1 cellular context compared by ENCODE assay signal in the genomic region with DNA sequence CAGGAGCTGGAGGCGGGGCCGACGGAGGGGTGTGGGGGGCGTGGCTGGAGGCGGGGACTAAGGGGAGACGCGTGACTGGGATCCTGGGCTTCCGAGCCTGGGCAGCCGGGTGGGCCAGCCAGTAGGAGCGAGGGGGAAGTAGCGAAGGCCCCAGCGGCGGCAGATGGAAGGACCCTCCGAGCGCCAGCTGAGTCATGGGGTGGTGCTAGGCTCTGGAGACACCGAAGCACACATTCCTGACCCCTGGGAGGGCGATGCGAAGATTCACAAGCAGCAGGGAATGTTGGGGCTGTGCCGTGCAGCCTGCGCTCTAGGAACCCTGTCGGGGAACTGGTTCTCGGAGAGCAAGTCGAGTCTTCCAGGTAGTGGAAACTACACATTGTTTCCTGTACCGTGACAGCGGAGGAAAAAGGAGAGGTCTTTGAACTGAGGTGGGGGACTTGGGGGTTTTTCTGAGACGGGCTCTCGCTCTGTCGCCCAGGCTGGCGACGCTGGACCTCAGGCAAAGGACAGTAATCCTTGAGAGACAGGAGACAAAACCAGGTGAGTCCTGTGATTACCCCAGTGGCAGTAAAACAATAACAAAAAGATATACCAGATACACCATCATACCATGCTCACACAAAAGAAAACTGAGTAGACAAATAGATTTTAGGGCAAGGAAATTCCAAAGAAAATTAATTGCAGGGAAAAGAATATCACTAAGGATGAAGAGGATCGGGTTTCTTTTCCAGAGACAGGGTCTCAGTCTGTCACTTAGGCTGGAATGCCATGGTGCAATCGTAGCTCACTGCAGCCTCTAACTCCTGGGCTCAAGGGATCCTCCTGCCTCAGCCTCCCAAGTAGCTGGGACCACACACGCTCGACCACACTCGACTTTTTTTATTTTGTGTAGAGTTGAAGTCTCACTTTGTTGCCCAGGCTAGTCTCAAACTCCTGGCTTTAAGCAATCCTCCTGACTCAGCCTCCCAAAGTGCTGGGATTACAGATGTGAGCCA.
TF ChIP-seq lines count a peak whose summit lies in the region.

No MANE protein-coding gene starts in this region.

TF ChIP-seq in K562, 482 proteins besides CTCF, POLR2A, EP300 and RAD21 (continued from another document and continues in another):
- TF ChIP-seq, protein P1, sequence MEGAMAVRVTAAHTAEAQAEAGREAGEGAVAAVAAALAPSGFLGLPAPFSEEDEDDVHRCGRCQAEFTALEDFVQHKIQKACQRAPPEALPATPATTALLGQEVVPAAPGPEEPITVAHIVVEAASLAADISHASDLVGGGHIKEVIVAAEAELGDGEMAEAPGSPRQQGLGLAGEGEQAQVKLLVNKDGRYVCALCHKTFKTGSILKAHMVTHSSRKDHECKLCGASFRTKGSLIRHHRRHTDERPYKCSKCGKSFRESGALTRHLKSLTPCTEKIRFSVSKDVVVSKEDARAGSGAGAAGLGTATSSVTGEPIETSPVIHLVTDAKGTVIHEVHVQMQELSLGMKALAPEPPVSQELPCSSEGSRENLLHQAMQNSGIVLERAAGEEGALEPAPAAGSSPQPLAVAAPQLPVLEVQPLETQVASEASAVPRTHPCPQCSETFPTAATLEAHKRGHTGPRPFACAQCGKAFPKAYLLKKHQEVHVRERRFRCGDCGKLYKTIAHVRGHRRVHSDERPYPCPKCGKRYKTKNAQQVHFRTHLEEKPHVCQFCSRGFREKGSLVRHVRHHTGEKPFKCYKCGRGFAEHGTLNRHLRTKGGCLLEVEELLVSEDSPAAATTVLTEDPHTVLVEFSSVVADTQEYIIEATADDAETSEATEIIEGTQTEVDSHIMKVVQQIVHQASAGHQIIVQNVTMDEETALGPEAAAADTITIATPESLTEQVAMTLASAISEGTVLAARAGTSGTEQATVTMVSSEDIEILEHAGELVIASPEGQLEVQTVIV (CRISPR knock-in tag; IDR thresholded peaks at IDR 0.05; ENCODE audit: borderline replicate concordance): no peak
- TF ChIP-seq, protein P2, sequence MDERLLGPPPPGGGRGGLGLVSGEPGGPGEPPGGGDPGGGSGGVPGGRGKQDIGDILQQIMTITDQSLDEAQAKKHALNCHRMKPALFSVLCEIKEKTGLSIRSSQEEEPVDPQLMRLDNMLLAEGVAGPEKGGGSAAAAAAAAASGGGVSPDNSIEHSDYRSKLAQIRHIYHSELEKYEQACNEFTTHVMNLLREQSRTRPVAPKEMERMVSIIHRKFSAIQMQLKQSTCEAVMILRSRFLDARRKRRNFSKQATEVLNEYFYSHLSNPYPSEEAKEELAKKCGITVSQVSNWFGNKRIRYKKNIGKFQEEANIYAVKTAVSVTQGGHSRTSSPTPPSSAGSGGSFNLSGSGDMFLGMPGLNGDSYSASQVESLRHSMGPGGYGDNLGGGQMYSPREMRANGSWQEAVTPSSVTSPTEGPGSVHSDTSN (CRISPR knock-in tag; IDR thresholded peaks at IDR 0.05; ENCODE audit: low read depth): no peak
- TF ChIP-seq, protein P2 (tag; conservative IDR thresholded peaks at IDR 0.05; ENCODE audit: low read depth): no peak
- TF ChIP-seq NBN (IDR thresholded peaks at IDR 0.05; ENCODE audit: low read depth) (no peak; the same call in 1 of the 2 replicates), TCF7 (IDR thresholded peaks at IDR 0.05; ENCODE audit: borderline replicate concordance) (no peak), PHB (CRISPR knock-in tag; IDR thresholded peaks at IDR 0.05) (no peak), CEBPB (tag; IDR thresholded peaks at IDR 0.05) (no peak), BACH1 (tag; IDR thresholded peaks at IDR 0.05) (no peak), SP1 (CRISPR knock-in tag; IDR thresholded peaks at IDR 0.05) (0 out of 2 replicates have a peak, but pooled peaks have one; percentile 12), SMARCA4 (IDR thresholded peaks at IDR 0.05) (peak; percentile 70), SMAD3 (CRISPR knock-in tag; conservative IDR thresholded peaks at IDR 0.05) (no peak), TBP (optimal IDR thresholded peaks at IDR 0.05; ENCODE audit: low read depth, low read length) (peak; percentile 68), CBFA2T3 (IDR thresholded peaks at IDR 0.05) (0 out of 2 replicates have a peak, but pooled peaks have one; percentile 1), CBFA2T2 (conservative IDR thresholded peaks at IDR 0.05) (no peak), ZFP30 (CRISPR knock-in tag; IDR thresholded peaks at IDR 0.05; ENCODE audit: borderline replicate concordance) (no peak), SUPT5H (IDR thresholded peaks at IDR 0.05) (peak; percentile 73), RBM25 (IDR thresholded peaks at IDR 0.05; ENCODE audit: low read depth, low read length, severe bottlenecking) (peak; percentile 49), KLF16 (IDR thresholded peaks at IDR 0.05) (no peak), ATF1 (CRISPR knock-in tag; IDR thresholded peaks at IDR 0.05) (no peak), ATF1 (tag; IDR thresholded peaks at IDR 0.05) (no peak), HDAC1 (IDR thresholded peaks at IDR 0.05) (peak in 1 of 2 experiments; percentile 85; a peak in 2 of 4 replicates), SMARCA5 (IDR thresholded peaks at IDR 0.05) (no peak), RNF2 (IDR thresholded peaks at IDR 0.05) (no peak)
- TF ChIP-seq, protein P3, sequence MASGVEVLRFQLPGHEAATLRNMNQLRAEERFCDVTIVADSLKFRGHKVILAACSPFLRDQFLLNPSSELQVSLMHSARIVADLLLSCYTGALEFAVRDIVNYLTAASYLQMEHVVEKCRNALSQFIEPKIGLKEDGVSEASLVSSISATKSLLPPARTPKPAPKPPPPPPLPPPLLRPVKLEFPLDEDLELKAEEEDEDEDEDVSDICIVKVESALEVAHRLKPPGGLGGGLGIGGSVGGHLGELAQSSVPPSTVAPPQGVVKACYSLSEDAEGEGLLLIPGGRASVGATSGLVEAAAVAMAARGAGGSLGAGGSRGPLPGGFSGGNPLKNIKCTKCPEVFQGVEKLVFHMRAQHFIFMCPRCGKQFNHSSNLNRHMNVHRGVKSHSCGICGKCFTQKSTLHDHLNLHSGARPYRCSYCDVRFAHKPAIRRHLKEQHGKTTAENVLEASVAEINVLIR (CRISPR knock-in tag; IDR thresholded peaks at IDR 0.05): no peak
- TF ChIP-seq, protein P4, sequence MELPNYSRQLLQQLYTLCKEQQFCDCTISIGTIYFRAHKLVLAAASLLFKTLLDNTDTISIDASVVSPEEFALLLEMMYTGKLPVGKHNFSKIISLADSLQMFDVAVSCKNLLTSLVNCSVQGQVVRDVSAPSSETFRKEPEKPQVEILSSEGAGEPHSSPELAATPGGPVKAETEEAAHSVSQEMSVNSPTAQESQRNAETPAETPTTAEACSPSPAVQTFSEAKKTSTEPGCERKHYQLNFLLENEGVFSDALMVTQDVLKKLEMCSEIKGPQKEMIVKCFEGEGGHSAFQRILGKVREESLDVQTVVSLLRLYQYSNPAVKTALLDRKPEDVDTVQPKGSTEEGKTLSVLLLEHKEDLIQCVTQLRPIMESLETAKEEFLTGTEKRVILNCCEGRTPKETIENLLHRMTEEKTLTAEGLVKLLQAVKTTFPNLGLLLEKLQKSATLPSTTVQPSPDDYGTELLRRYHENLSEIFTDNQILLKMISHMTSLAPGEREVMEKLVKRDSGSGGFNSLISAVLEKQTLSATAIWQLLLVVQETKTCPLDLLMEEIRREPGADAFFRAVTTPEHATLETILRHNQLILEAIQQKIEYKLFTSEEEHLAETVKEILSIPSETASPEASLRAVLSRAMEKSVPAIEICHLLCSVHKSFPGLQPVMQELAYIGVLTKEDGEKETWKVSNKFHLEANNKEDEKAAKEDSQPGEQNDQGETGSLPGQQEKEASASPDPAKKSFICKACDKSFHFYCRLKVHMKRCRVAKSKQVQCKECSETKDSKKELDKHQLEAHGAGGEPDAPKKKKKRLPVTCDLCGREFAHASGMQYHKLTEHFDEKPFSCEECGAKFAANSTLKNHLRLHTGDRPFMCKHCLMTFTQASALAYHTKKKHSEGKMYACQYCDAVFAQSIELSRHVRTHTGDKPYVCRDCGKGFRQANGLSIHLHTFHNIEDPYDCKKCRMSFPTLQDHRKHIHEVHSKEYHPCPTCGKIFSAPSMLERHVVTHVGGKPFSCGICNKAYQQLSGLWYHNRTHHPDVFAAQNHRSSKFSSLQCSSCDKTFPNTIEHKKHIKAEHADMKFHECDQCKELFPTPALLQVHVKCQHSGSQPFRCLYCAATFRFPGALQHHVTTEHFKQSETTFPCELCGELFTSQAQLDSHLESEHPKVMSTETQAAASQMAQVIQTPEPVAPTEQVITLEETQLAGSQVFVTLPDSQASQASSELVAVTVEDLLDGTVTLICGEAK (IDR thresholded peaks at IDR 0.05): peak; percentile 46; the same call in 1 of the 2 replicates
- TF ChIP-seq, protein P4 (CRISPR knock-in tag; IDR thresholded peaks at IDR 0.05): no peak
- TF ChIP-seq, protein P5, sequence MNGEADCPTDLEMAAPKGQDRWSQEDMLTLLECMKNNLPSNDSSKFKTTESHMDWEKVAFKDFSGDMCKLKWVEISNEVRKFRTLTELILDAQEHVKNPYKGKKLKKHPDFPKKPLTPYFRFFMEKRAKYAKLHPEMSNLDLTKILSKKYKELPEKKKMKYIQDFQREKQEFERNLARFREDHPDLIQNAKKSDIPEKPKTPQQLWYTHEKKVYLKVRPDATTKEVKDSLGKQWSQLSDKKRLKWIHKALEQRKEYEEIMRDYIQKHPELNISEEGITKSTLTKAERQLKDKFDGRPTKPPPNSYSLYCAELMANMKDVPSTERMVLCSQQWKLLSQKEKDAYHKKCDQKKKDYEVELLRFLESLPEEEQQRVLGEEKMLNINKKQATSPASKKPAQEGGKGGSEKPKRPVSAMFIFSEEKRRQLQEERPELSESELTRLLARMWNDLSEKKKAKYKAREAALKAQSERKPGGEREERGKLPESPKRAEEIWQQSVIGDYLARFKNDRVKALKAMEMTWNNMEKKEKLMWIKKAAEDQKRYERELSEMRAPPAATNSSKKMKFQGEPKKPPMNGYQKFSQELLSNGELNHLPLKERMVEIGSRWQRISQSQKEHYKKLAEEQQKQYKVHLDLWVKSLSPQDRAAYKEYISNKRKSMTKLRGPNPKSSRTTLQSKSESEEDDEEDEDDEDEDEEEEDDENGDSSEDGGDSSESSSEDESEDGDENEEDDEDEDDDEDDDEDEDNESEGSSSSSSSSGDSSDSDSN (IDR thresholded peaks at IDR 0.05; ENCODE audit: borderline replicate concordance in 1 of 2, low read depth in 2 of 2, low read length in 2 of 2): no peak
- TF ChIP-seq, protein P6, sequence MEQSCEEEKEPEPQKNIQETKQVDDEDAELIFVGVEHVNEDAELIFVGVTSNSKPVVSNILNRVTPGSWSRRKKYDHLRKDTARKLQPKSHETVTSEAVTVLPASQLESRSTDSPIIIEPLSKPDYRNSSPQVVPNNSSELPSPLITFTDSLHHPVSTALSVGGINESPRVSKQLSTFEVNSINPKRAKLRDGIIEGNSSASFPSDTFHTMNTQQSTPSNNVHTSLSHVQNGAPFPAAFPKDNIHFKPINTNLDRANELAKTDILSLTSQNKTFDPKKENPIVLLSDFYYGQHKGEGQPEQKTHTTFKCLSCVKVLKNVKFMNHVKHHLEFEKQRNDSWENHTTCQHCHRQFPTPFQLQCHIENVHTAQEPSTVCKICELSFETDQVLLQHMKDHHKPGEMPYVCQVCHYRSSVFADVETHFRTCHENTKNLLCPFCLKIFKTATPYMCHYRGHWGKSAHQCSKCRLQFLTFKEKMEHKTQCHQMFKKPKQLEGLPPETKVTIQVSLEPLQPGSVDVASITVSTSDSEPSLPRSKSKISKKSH (CRISPR knock-in tag; IDR thresholded peaks at IDR 0.05): no peak
